ENCODE assay signal across 1 cellular context in genomic region chr6:157374889-157375443, GRCh38.
TF ChIP-seq lines count a peak whose summit lies in the region.

No MANE protein-coding gene starts in this region.

TF ChIP-seq in WTC11, 78 proteins besides CTCF, POLR2A, EP300 and RAD21 (continued from another document):
- TF ChIP-seq AFF4 (CRISPR knock-in tag; IDR thresholded peaks at IDR 0.05; ENCODE audit: borderline replicate concordance): no peak
- TF ChIP-seq EMX1 (CRISPR knock-in tag; IDR thresholded peaks at IDR 0.05): no peak
- TF ChIP-seq NFATC4 (CRISPR knock-in tag; IDR thresholded peaks at IDR 0.05): no peak
- no peak for TF ChIP-seq TP53 (CRISPR knock-in tag; IDR thresholded peaks at IDR 0.05)
- no peak for TF ChIP-seq TEAD4 (CRISPR knock-in tag; IDR thresholded peaks at IDR 0.05)
- no peak for TF ChIP-seq CDX4 (CRISPR knock-in tag; IDR thresholded peaks at IDR 0.05; ENCODE audit: borderline replicate concordance)
- no peak for TF ChIP-seq NFE2L1 (CRISPR knock-in tag; IDR thresholded peaks at IDR 0.05)
- no peak for TF ChIP-seq CREM (CRISPR knock-in tag; IDR thresholded peaks at IDR 0.05)
- TF ChIP-seq SOX15 (CRISPR knock-in tag; IDR thresholded peaks at IDR 0.05): no peak
- TF ChIP-seq ZNF416 (CRISPR knock-in tag; IDR thresholded peaks at IDR 0.05): no peak
- no peak for TF ChIP-seq GABPB1 (CRISPR knock-in tag; IDR thresholded peaks at IDR 0.05)
- TF ChIP-seq USF1 (CRISPR knock-in tag; IDR thresholded peaks at IDR 0.05): no peak
- TF ChIP-seq, protein P1, sequence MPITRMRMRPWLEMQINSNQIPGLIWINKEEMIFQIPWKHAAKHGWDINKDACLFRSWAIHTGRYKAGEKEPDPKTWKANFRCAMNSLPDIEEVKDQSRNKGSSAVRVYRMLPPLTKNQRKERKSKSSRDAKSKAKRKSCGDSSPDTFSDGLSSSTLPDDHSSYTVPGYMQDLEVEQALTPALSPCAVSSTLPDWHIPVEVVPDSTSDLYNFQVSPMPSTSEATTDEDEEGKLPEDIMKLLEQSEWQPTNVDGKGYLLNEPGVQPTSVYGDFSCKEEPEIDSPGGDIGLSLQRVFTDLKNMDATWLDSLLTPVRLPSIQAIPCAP (CRISPR knock-in tag; IDR thresholded peaks at IDR 0.05): no peak
- TF ChIP-seq TCF7 (CRISPR knock-in tag; IDR thresholded peaks at IDR 0.05; ENCODE audit: low read depth): no peak
TF ChIP-seq in WTC11: peak in this region for 0.
